In the genomic region with DNA sequence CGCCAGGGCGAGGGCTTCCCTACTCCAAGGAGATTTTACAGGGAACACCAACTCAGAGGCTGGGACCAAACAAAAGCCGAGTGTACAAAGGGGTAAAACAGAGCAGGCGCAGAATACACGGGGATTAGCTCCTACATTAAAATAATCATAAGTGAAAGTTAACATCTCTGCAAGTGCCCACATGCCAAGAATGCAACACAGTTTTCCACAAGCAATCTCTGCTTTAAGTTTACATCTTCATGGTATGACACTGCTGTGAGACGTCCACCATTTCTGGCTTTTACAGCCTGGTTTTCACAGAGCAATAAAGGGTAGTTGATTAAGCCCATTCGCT, we compare ENCODE assay signal across 9 cellular contexts. TPM values are rescaled to one million over a fixed set of nuclear protein-coding genes. Genes with fewer than 3 reads are reported as not detected.
DNase-seq lines count a peak whose midpoint lies in the region; ATAC-seq and TF ChIP-seq lines count a peak whose summit lies in the region.
"Had no signal": no experiment of that assay in that cellular context is flagged by ENCODE, and none has a peak within 500 bp of the region (broad histone marks: within the 10 kb centered on the region; RNA-seq: fewer than 3 reads in every experiment).

No MANE protein-coding gene starts in this region.

- peaks cover 25 to 30% of the 10 kb centered on the region in 2 experiments for H3K4me1 Mint-ChIP-seq in H9

- H3K27me3 ChIP-seq in H9 (ENCODE audit: insufficient read depth, low read length) (no peaks in the 10 kb centered on the region; the same call in 1 of the 2 replicates), hepatocyte (peaks cover 7% of the 10 kb centered on the region)

- DNase-seq in H9, result no peak
- no peak for DNase-seq in hepatocyte (ENCODE audit: low spot score)
- no peak for DNase-seq in skeletal muscle cell (ENCODE audit: low read depth)
- no peak for DNase-seq in effector CD4-positive, alpha-beta T cell
- no peak for DNase-seq in SIG-M5 (lab: John Stamatoyannopoulos, UW)
- DNase-seq: activated T-cell treated with anti-CD3 and anti-CD28 coated beads for 4 hours had no signal

- H2AFZ ChIP-seq in H9 (ENCODE audit: low read length), result no peak overlapping the region
- peak overlapping the region; percentile 69 for H2AFZ ChIP-seq in hepatocyte

- no peak overlapping the region for H3K9ac ChIP-seq in H9 (ENCODE audit: extremely low read depth, insufficient read length, low read length)

- TF ChIP-seq CTCF in H9 (conservative IDR thresholded peaks at IDR 0.05), result no peak
- no peak for TF ChIP-seq CTCF in WI38 (IDR thresholded peaks at IDR 0.05; ENCODE audit: low read depth, low read length)
- TF ChIP-seq CTCF in hepatocyte (IDR thresholded peaks at IDR 0.05; ENCODE audit: poor library complexity), result no peak

- H4K5ac ChIP-seq in H9 (ENCODE audit: insufficient read length, low read depth, low read length), result no peak overlapping the region

- peaks cover 7% of the 10 kb centered on the region for H3K23me2 ChIP-seq in H9 (ENCODE audit: insufficient read length, low read depth, low read length, poor library complexity, severe bottlenecking)

- no peak overlapping the region for H2BK120ac ChIP-seq in H9 (ENCODE audit: low read depth, low read length, poor library complexity, severe bottlenecking)

- ATAC-seq in HG03280 (IDR thresholded peaks at IDR 0.05; ENCODE audit: unreplicated experiment) (no peak), GM19463 (IDR thresholded peaks at IDR 0.05; ENCODE audit: unreplicated experiment) (no peak)

- no peak overlapping the region for H3K14ac ChIP-seq in H9 (ENCODE audit: insufficient read depth, low read length)

- H3K4me2 ChIP-seq in H9 (ENCODE audit: insufficient read depth, insufficient read length, low read length) (peak overlapping the region; percentile 82), hepatocyte (peak overlapping the region; percentile 83)

- H3K9me2 ChIP-seq in hepatocyte (replicated peaks; ENCODE audit: insufficient read depth), result no peaks in the 10 kb centered on the region

- no peak overlapping the region for H3T11ph ChIP-seq in H9 (ENCODE audit: low read length)

- no peak overlapping the region for H3K23ac ChIP-seq in H9 (ENCODE audit: insufficient read length, low read depth, low read length)

- H3K4me1 ChIP-seq in H9 (ENCODE audit: insufficient read depth, low read length), result no peaks in the 10 kb centered on the region
- H3K4me1 ChIP-seq in hepatocyte (ENCODE audit: insufficient read depth), result peaks cover 12% of the 10 kb centered on the region

- peak overlapping the region; percentile 13 to 93 (median 93); a peak in 5 of 7 replicates for H3K27ac Mint-ChIP-seq in H9

- no peak overlapping the region for H2AK5ac ChIP-seq in H9 (ENCODE audit: insufficient read length, low read length)

- no peak overlapping the region for H3K27ac ChIP-seq in H9 (ENCODE audit: insufficient read length, low read depth, low read length)
- peak overlapping the region; percentile 92 for H3K27ac ChIP-seq in hepatocyte

- no peaks in the 10 kb centered on the region for H3K79me1 ChIP-seq in H9 (ENCODE audit: insufficient read depth, low read depth, low read length, poor library complexity, severe bottlenecking)

- peaks cover 17% of the 10 kb centered on the region for H3K27me3 Mint-ChIP-seq in H9 (ENCODE audit: low read depth)

- no peak overlapping the region for H2BK15ac ChIP-seq in H9 (ENCODE audit: low read depth, low read length)

- no peak overlapping the region for H3K4ac ChIP-seq in H9 (ENCODE audit: low read depth, low read length)

- no peaks in the 10 kb centered on the region for H3K36me3 ChIP-seq in hepatocyte (replicated peaks; ENCODE audit: insufficient read depth, low read depth)

- H3K18ac ChIP-seq in H9 (ENCODE audit: insufficient read length, low read depth, low read length), result no peak overlapping the region

- H2BK12ac ChIP-seq in H9 (ENCODE audit: insufficient read length, low read depth, low read length), result no peak overlapping the region

- H3K36me3 Mint-ChIP-seq in H9 (ENCODE audit: insufficient read depth in 1 of 3, low read depth in 3 of 3), result no peaks in the 10 kb centered on the region

- H4K91ac ChIP-seq in H9 (ENCODE audit: insufficient read length, low read depth, low read length), result no peak overlapping the region

- no peak overlapping the region for H2BK20ac ChIP-seq in H9 (ENCODE audit: low read depth, low read length, poor library complexity, severe bottlenecking)

- no peak overlapping the region for H2BK5ac ChIP-seq in H9 (ENCODE audit: insufficient read length, low read length)

- H4K20me1 ChIP-seq in H9 (ENCODE audit: control insufficient read depth, insufficient read depth, insufficient read length) (no peaks in the 10 kb centered on the region), hepatocyte (ENCODE audit: insufficient read depth, poor library complexity, severe bottlenecking) (no peaks in the 10 kb centered on the region)

- WGBS in H9 (ENCODE audit: extremely low coverage, insufficient read length, low lambda C conversion rate), result no CpG with 5 or more reads among the region's 7 CpGs
- 7% methylated on average over 7 of the region's 7 CpGs for WGBS in hepatocyte (ENCODE audit: low lambda C conversion rate, missing lambda C conversion rate)

- no peak overlapping the region for H3K56ac ChIP-seq in H9 (ENCODE audit: insufficient read length, low read depth, low read length)

- no peaks in the 10 kb centered on the region; the same call in 1 of the 2 replicates for H3K79me2 ChIP-seq in H9 (ENCODE audit: insufficient read depth, low read length)
- no peaks in the 10 kb centered on the region for H3K79me2 ChIP-seq in hepatocyte

- peak overlapping the region; percentile 69 to 75 for H3K4me3 Mint-ChIP-seq in H9

- no peak overlapping the region for H4K8ac ChIP-seq in H9 (replicated peaks; ENCODE audit: insufficient read length, low read depth, low read length)

- H3K4me3 ChIP-seq in WI38 (ENCODE audit: low read depth, low read length), result peak overlapping the region; percentile 92
- peak overlapping the region; percentile 57 for H3K4me3 ChIP-seq in hepatocyte
- H3K4me3 ChIP-seq in skeletal muscle cell (ENCODE audit: low read depth, low read length), result peak overlapping the region; percentile 68

- H3K9me3 Mint-ChIP-seq in H9, result no peaks in the 10 kb centered on the region

- H3K9me3 ChIP-seq in H9 (ENCODE audit: control insufficient read depth, low read depth, low read length), result no peaks in the 10 kb centered on the region
- no peaks in the 10 kb centered on the region for H3K9me3 ChIP-seq in hepatocyte (ENCODE audit: low read depth)

RNA-seq across cellular contexts. Expression of gene VGLL3, which starts 0.5 kb away (rescaled TPM):
- 19.5 and 19.7 TPM in 2 replicates for total RNA-seq in H9 (2021)
- total RNA-seq in hepatocyte, result 18.7 and 22.2 TPM in 2 replicates
- polyA plus RNA-seq in hepatocyte, result 4.1 and 6.9 TPM in 2 replicates
